8 cellular contexts compared by ENCODE assay signal in genomic region chr14:50619569-50620141, GRCh38. TPM values are rescaled to one million over a fixed set of nuclear protein-coding genes. Genes with fewer than 3 reads are reported as not detected.
A peak's percentile ranks its signal among the peaks of the same experiment; 100 is the strongest.
DNase-seq lines count a peak whose midpoint lies in the region; ATAC-seq, FAIRE-seq and TF ChIP-seq lines count a peak whose summit lies in the region.

No MANE protein-coding gene starts in this region.

- no peak overlapping the region for H3K4me3 ChIP-seq in MM.1S (ENCODE audit: low read length)

- H3F3A ChIP-seq in MM.1S (ENCODE audit: insufficient read depth, low read length), result no peaks in the 10 kb centered on the region

- no peak overlapping the region for H3K4me2 ChIP-seq in MM.1S (ENCODE audit: low read depth, low read length)

- FAIRE-seq in GM12891 (lab: Jason Lieb, UNC), result peak; percentile 92

- no peaks in the 10 kb centered on the region for H3K36me3 ChIP-seq in MM.1S (replicated peaks; ENCODE audit: insufficient read depth, low read length)

- H3K9ac ChIP-seq in MM.1S (ENCODE audit: low read length), result no peak overlapping the region

- TF ChIP-seq CTCF in MM.1S (IDR thresholded peaks at IDR 0.05; ENCODE audit: low read length), result peak; percentile 46

- TF ChIP-seq POLR2A in GM12891 (IDR thresholded peaks at IDR 0.05; ENCODE audit: low read depth, low read length), result no peak

- ATAC-seq in HG03139 (IDR thresholded peaks at IDR 0.05; ENCODE audit: unreplicated experiment) (no peak), GM21717 (IDR thresholded peaks at IDR 0.05; ENCODE audit: unreplicated experiment) (no peak)

- DNase-seq in AG08396 (ENCODE audit: low spot score) (peak; percentile 26), GM12891 (ENCODE audit: insufficient read length, low spot score) (no peak), MM.1S (peak; percentile 28), astrocyte of the hippocampus (ENCODE audit: low read depth, low spot score) (peak; percentile 50), kidney tubule cell (ENCODE audit: low spot score) (peak; percentile 40), mesenteric fat pad (ENCODE audit: low spot score) (no peak)

- H3K4me1 ChIP-seq in MM.1S (ENCODE audit: low read length), result no peaks in the 10 kb centered on the region

- no peaks in the 10 kb centered on the region for H3K79me2 ChIP-seq in MM.1S (ENCODE audit: low read length)

- H2AFZ ChIP-seq in MM.1S (ENCODE audit: low read length), result no peak overlapping the region

- H4K20me1 ChIP-seq in MM.1S (ENCODE audit: insufficient read depth, low read length), result no peaks in the 10 kb centered on the region

- no peak overlapping the region for H3K27ac ChIP-seq in MM.1S (ENCODE audit: low read length)

- no peaks in the 10 kb centered on the region for H3K27me3 ChIP-seq in MM.1S (replicated peaks; ENCODE audit: insufficient read depth, low read length)

- H3K9me2 ChIP-seq in MM.1S (replicated peaks; ENCODE audit: insufficient read depth, low read length), result no peaks in the 10 kb centered on the region

- no peaks in the 10 kb centered on the region for H3K9me3 ChIP-seq in MM.1S (replicated peaks; ENCODE audit: insufficient read depth, low read length)

TF ChIP-seq in GM12891, 5 proteins besides CTCF, POLR2A, EP300 and RAD21:
- TF ChIP-seq SPI1 (IDR thresholded peaks at IDR 0.05; ENCODE audit: low read depth, low read length) (no peak), POU2F2 (IDR thresholded peaks at IDR 0.05; ENCODE audit: low read depth, low read length) (no peak), POLR2AphosphoS5 (IDR thresholded peaks at IDR 0.05; ENCODE audit: low read depth, low read length) (no peak), PAX5 (IDR thresholded peaks at IDR 0.05; ENCODE audit: insufficient read depth, low read length, severe bottlenecking) (no peak), TAF1 (IDR thresholded peaks at IDR 0.05; ENCODE audit: low read depth, low read length) (no peak)

RNA-seq across cellular contexts. Expression of gene SAV1, which starts 48.5 kb away (rescaled TPM):
- polyA plus RNA-seq in GM12891 (2012; ENCODE audit: low read depth, missing spikeins), result 13.0 TPM
- 47.0 TPM for total RNA-seq in mesenteric fat pad

RNA-seq across cellular contexts. Expression of gene ATL1, which starts 59.7 kb away (rescaled TPM):
- 0.37 TPM for polyA plus RNA-seq in GM12891 (2012; ENCODE audit: low read depth, missing spikeins)
- 3.6 TPM for total RNA-seq in mesenteric fat pad

Comparison
In these comparisons a context has a peak if more than half of its experiments do, and no peak if none do; other contexts are left out.
1. DNase-seq: peak in AG08396 (single experiment), MM.1S (single experiment), astrocyte of the hippocampus (single experiment) and kidney tubule cell (single experiment); none in GM12891 (single experiment) and mesenteric fat pad (single experiment).